In genomic region chr1:65629788-65630187, GRCh38 we compare ENCODE assay signal across 30 cellular contexts.
"Had no signal": no experiment of that assay in that cellular context is flagged by ENCODE, and none has a peak within 500 bp of the region (broad histone marks: within the 10 kb centered on the region; RNA-seq: fewer than 3 reads in every experiment).

No MANE protein-coding gene starts in this region.

- H3K4me1 Mint-ChIP-seq: activated CD4-positive, alpha-beta memory T cell treated with anti-CD3 and anti-CD28 coated beads, Interleukin-2, amount 10 ng/mL, durations not matched to agents 7 days and 5 days; activated CD4-positive, alpha-beta T cell treated with anti-CD3 and anti-CD28 coated beads for 36 hours; activated CD4-positive, alpha-beta T cell treated with anti-CD3 and anti-CD28 coated beads, Interleukin-2, amount 10 ng/mL, durations not matched to agents 7 days and 5 days; activated naive CD4-positive, alpha-beta T cell treated with anti-CD3 and anti-CD28 coated beads, Interleukin-2, amount 10 ng/mL, durations not matched to agents 7 days and 5 days; activated naive CD8-positive, alpha-beta T cell treated with anti-CD3 and anti-CD28 coated beads, Interleukin-2, amount 10 ng/mL, durations not matched to agents 7 days and 5 days; brain had no signal

- H3K36me3 Mint-ChIP-seq: activated naive CD4-positive, alpha-beta T cell treated with anti-CD3 and anti-CD28 coated beads, Interleukin-2, amount 10 ng/mL, durations not matched to agents 7 days and 5 days; activated naive CD4-positive, alpha-beta T cell treated with anti-CD3 and anti-CD28 coated beads, Interleukin-2, amount 50 U/mL, for 72 hours; activated naive CD8-positive, alpha-beta T cell treated with anti-CD3 and anti-CD28 coated beads, Interleukin-2, amount 10 ng/mL, durations not matched to agents 7 days and 5 days; brain had no signal

- H3K9me3 Mint-ChIP-seq: activated CD4-positive, alpha-beta memory T cell treated with anti-CD3 and anti-CD28 coated beads, Interleukin-2, amount 10 ng/mL, durations not matched to agents 7 days and 5 days; activated CD4-positive, alpha-beta T cell treated with anti-CD3 and anti-CD28 coated beads, Interleukin-2, amount 10 ng/mL, durations not matched to agents 7 days and 5 days; activated naive CD4-positive, alpha-beta T cell treated with anti-CD3 and anti-CD28 coated beads, Interleukin-2, amount 10 ng/mL, durations not matched to agents 7 days and 5 days; activated naive CD4-positive, alpha-beta T cell treated with anti-CD3 and anti-CD28 coated beads, Interleukin-2, amount 50 U/mL, for 72 hours; activated naive CD8-positive, alpha-beta T cell treated with anti-CD3 and anti-CD28 coated beads, Interleukin-2, amount 10 ng/mL, durations not matched to agents 7 days and 5 days; activated T-cell treated with anti-CD3 and anti-CD28 coated beads, Interleukin-2, amount 50 U/mL, for 24 hours; activated T-cell treated with anti-CD3 and anti-CD28 coated beads, Interleukin-2, amount 50 U/mL, for 72 hours; brain; endodermal cell had no signal

- H3K27me3 ChIP-seq: ascending aorta, breast epithelium, cardiac muscle cell, colonic mucosa, esophagus squamous epithelium, gastroesophageal sphincter, heart right ventricle had no signal

- H3K4me3 Mint-ChIP-seq: activated CD4-positive, alpha-beta memory T cell treated with anti-CD3 and anti-CD28 coated beads, Interleukin-2, amount 10 ng/mL, durations not matched to agents 7 days and 5 days; activated CD4-positive, alpha-beta T cell treated with anti-CD3 and anti-CD28 coated beads for 36 hours; activated CD4-positive, alpha-beta T cell treated with anti-CD3 and anti-CD28 coated beads, Interleukin-2, amount 10 ng/mL, durations not matched to agents 7 days and 5 days; activated naive CD4-positive, alpha-beta T cell treated with anti-CD3 and anti-CD28 coated beads, Interleukin-2, amount 10 ng/mL, durations not matched to agents 7 days and 5 days; activated naive CD8-positive, alpha-beta T cell treated with anti-CD3 and anti-CD28 coated beads, Interleukin-2, amount 10 ng/mL, durations not matched to agents 7 days and 5 days; activated T-cell treated with anti-CD3 and anti-CD28 coated beads, Interleukin-2, amount 50 U/mL, for 24 hours; activated T-cell treated with anti-CD3 and anti-CD28 coated beads, Interleukin-2, amount 50 U/mL, for 72 hours; brain; endodermal cell had no signal

- DNase-seq: activated CD4-positive, alpha-beta memory T cell treated with anti-CD3 and anti-CD28 coated beads, Interleukin-2, amount 10 ng/mL, durations not matched to agents 7 days and 5 days; activated CD4-positive, alpha-beta T cell treated with anti-CD3 and anti-CD28 coated beads for 36 hours; activated CD4-positive, alpha-beta T cell treated with anti-CD3 and anti-CD28 coated beads, Interleukin-2, amount 10 ng/mL, durations not matched to agents 7 days and 5 days; activated CD4-positive, alpha-beta T cell treated with anti-CD3 and anti-CD28 coated beads, Interleukin-2, amount 50 U/mL, for 4 hours; activated CD4-positive, CD25-positive, alpha-beta regulatory T cell; activated CD4-positive, CD25-positive, alpha-beta regulatory T cell treated with anti-CD3 and anti-CD28 coated beads, Interleukin-2, amount 50 U/mL, for 72 hours; activated CD8-positive, alpha-beta memory T cell treated with anti-CD3 and anti-CD28 coated beads, Interleukin-2, amount 50 U/mL, for 48 hours; activated gamma-delta T cell; activated naive CD4-positive, alpha-beta T cell; activated naive CD4-positive, alpha-beta T cell treated with anti-CD3 and anti-CD28 coated beads, Interleukin-2, amount 10 ng/mL, durations not matched to agents 7 days and 5 days; activated naive CD8-positive, alpha-beta T cell treated with anti-CD3 and anti-CD28 coated beads, Interleukin-2, amount 10 ng/mL, durations not matched to agents 7 days and 5 days; activated T-cell treated with anti-CD3 and anti-CD28 coated beads for 4 hours; activated T-cell treated with anti-CD3 and anti-CD28 coated beads, Interleukin-2, amount 50 U/mL, for 24 hours; activated T-cell treated with anti-CD3 and anti-CD28 coated beads, Interleukin-2, amount 50 U/mL, for 72 hours; central memory CD4-positive, alpha-beta T cell; cerebellar nuclear complex; colonic mucosa; effector CD8-positive, alpha-beta T cell; endodermal cell; esophagus squamous epithelium; foreskin melanocyte; heart right ventricle; T-helper 2 cell had no signal

- H3K27ac ChIP-seq: ascending aorta, breast epithelium, cardiac muscle cell, colonic mucosa, epithelial cell of prostate, esophagus squamous epithelium, gastroesophageal sphincter, heart right ventricle had no signal

- H3K36me3 ChIP-seq: ascending aorta, breast epithelium, cardiac muscle cell, colonic mucosa, esophagus squamous epithelium, gastroesophageal sphincter, heart right ventricle had no signal

- H3K27ac Mint-ChIP-seq: activated CD4-positive, alpha-beta memory T cell treated with anti-CD3 and anti-CD28 coated beads, Interleukin-2, amount 10 ng/mL, durations not matched to agents 7 days and 5 days; activated CD4-positive, alpha-beta T cell treated with anti-CD3 and anti-CD28 coated beads for 36 hours; activated CD4-positive, alpha-beta T cell treated with anti-CD3 and anti-CD28 coated beads, Interleukin-2, amount 10 ng/mL, durations not matched to agents 7 days and 5 days; activated naive CD4-positive, alpha-beta T cell treated with anti-CD3 and anti-CD28 coated beads, Interleukin-2, amount 10 ng/mL, durations not matched to agents 7 days and 5 days; activated naive CD4-positive, alpha-beta T cell treated with anti-CD3 and anti-CD28 coated beads, Interleukin-2, amount 50 U/mL, for 72 hours; activated naive CD8-positive, alpha-beta T cell treated with anti-CD3 and anti-CD28 coated beads, Interleukin-2, amount 10 ng/mL, durations not matched to agents 7 days and 5 days; activated T-cell treated with anti-CD3 and anti-CD28 coated beads, Interleukin-2, amount 50 U/mL, for 24 hours; activated T-cell treated with anti-CD3 and anti-CD28 coated beads, Interleukin-2, amount 50 U/mL, for 72 hours; brain; endodermal cell had no signal

- H3K4me3 ChIP-seq: ascending aorta, breast epithelium, cardiac muscle cell, colonic mucosa, esophagus squamous epithelium, gastroesophageal sphincter, heart right ventricle had no signal

- H3K9me3 ChIP-seq: ascending aorta, breast epithelium, colonic mucosa, esophagus squamous epithelium, gastroesophageal sphincter, heart right ventricle had no signal

- H3K27me3 Mint-ChIP-seq: activated CD4-positive, alpha-beta T cell treated with anti-CD3 and anti-CD28 coated beads for 36 hours; activated CD4-positive, alpha-beta T cell treated with anti-CD3 and anti-CD28 coated beads, Interleukin-2, amount 10 ng/mL, durations not matched to agents 7 days and 5 days; activated naive CD4-positive, alpha-beta T cell treated with anti-CD3 and anti-CD28 coated beads, Interleukin-2, amount 10 ng/mL, durations not matched to agents 7 days and 5 days; activated naive CD8-positive, alpha-beta T cell treated with anti-CD3 and anti-CD28 coated beads, Interleukin-2, amount 10 ng/mL, durations not matched to agents 7 days and 5 days; brain had no signal

- H3K4me1 ChIP-seq: ascending aorta, breast epithelium, colonic mucosa, esophagus squamous epithelium, gastroesophageal sphincter, heart right ventricle had no signal
